Comparison of ENCODE assay signal across 29 cellular contexts in genomic region chr5:45737153-45737552, GRCh38. TPM values are rescaled to one million over a fixed set of nuclear protein-coding genes. Genes with fewer than 3 reads are reported as not detected.
"Had no signal": no experiment of that assay in that cellular context is flagged by ENCODE, and none has a peak within 500 bp of the region (broad histone marks: within the 10 kb centered on the region; RNA-seq: fewer than 3 reads in every experiment).

No MANE protein-coding gene starts in this region.

- H3K4me1 ChIP-seq: ascending aorta, breast epithelium, colonic mucosa, esophagus squamous epithelium, heart left ventricle had no signal

- H3K36me3 ChIP-seq: ascending aorta, breast epithelium, cardiac muscle cell, colonic mucosa, esophagus squamous epithelium, heart left ventricle had no signal

- H3K36me3 Mint-ChIP-seq: activated naive CD4-positive, alpha-beta T cell treated with anti-CD3 and anti-CD28 coated beads, Interleukin-2, amount 10 ng/mL, durations not matched to agents 7 days and 5 days; activated naive CD8-positive, alpha-beta T cell treated with anti-CD3 and anti-CD28 coated beads, Interleukin-2, amount 10 ng/mL, durations not matched to agents 7 days and 5 days; brain had no signal

- H3K4me3 ChIP-seq: ascending aorta, breast epithelium, cardiac muscle cell, colonic mucosa, esophagus squamous epithelium, heart left ventricle had no signal

- ATAC-seq: activated naive CD4-positive, alpha-beta T cell treated with anti-CD3 and anti-CD28 coated beads, Interleukin-2, amount 50 U/mL, for 72 hours; activated T-cell treated with anti-CD3 and anti-CD28 coated beads, Interleukin-2, amount 50 U/mL, for 72 hours; heart left ventricle had no signal

- H3K9me3 Mint-ChIP-seq: brain had no signal

- H3K27me3 Mint-ChIP-seq: activated CD4-positive, alpha-beta memory T cell treated with anti-CD3 and anti-CD28 coated beads, Interleukin-2, amount 10 ng/mL, durations not matched to agents 7 days and 5 days; activated CD4-positive, alpha-beta T cell treated with anti-CD3 and anti-CD28 coated beads, Interleukin-2, amount 10 ng/mL, durations not matched to agents 7 days and 5 days; activated naive CD4-positive, alpha-beta T cell treated with anti-CD3 and anti-CD28 coated beads, Interleukin-2, amount 10 ng/mL, durations not matched to agents 7 days and 5 days; activated naive CD8-positive, alpha-beta T cell treated with anti-CD3 and anti-CD28 coated beads, Interleukin-2, amount 10 ng/mL, durations not matched to agents 7 days and 5 days; activated T-cell treated with anti-CD3 and anti-CD28 coated beads, Interleukin-2, amount 50 U/mL, for 24 hours; brain had no signal

- H3K27ac Mint-ChIP-seq: activated CD4-positive, alpha-beta memory T cell treated with anti-CD3 and anti-CD28 coated beads, Interleukin-2, amount 10 ng/mL, durations not matched to agents 7 days and 5 days; activated CD4-positive, alpha-beta T cell treated with anti-CD3 and anti-CD28 coated beads, Interleukin-2, amount 10 ng/mL, durations not matched to agents 7 days and 5 days; activated naive CD4-positive, alpha-beta T cell treated with anti-CD3 and anti-CD28 coated beads, Interleukin-2, amount 10 ng/mL, durations not matched to agents 7 days and 5 days; activated naive CD4-positive, alpha-beta T cell treated with anti-CD3 and anti-CD28 coated beads, Interleukin-2, amount 50 U/mL, for 72 hours; activated naive CD8-positive, alpha-beta T cell treated with anti-CD3 and anti-CD28 coated beads, Interleukin-2, amount 10 ng/mL, durations not matched to agents 7 days and 5 days; activated T-cell treated with anti-CD3 and anti-CD28 coated beads, Interleukin-2, amount 50 U/mL, for 24 hours; activated T-cell treated with anti-CD3 and anti-CD28 coated beads, Interleukin-2, amount 50 U/mL, for 72 hours; brain had no signal

- H3K27me3 ChIP-seq: ascending aorta, breast epithelium, cardiac muscle cell, colonic mucosa, esophagus squamous epithelium, heart left ventricle had no signal

- H3K4me3 Mint-ChIP-seq: activated CD4-positive, alpha-beta memory T cell treated with anti-CD3 and anti-CD28 coated beads, Interleukin-2, amount 10 ng/mL, durations not matched to agents 7 days and 5 days; activated CD4-positive, alpha-beta T cell treated with anti-CD3 and anti-CD28 coated beads, Interleukin-2, amount 10 ng/mL, durations not matched to agents 7 days and 5 days; activated naive CD4-positive, alpha-beta T cell treated with anti-CD3 and anti-CD28 coated beads, Interleukin-2, amount 10 ng/mL, durations not matched to agents 7 days and 5 days; activated naive CD8-positive, alpha-beta T cell treated with anti-CD3 and anti-CD28 coated beads, Interleukin-2, amount 10 ng/mL, durations not matched to agents 7 days and 5 days; activated T-cell treated with anti-CD3 and anti-CD28 coated beads, Interleukin-2, amount 50 U/mL, for 24 hours; activated T-cell treated with anti-CD3 and anti-CD28 coated beads, Interleukin-2, amount 50 U/mL, for 72 hours; brain had no signal

- H3K27ac ChIP-seq: ascending aorta, breast epithelium, cardiac muscle cell, colonic mucosa, esophagus squamous epithelium, heart left ventricle had no signal

- DNase-seq: activated CD4-positive, alpha-beta memory T cell treated with anti-CD3 and anti-CD28 coated beads, Interleukin-2, amount 10 ng/mL, durations not matched to agents 7 days and 5 days; activated CD4-positive, alpha-beta T cell treated with anti-CD3 and anti-CD28 coated beads for 1 hour; activated CD4-positive, alpha-beta T cell treated with anti-CD3 and anti-CD28 coated beads for 4 hours; activated CD4-positive, alpha-beta T cell treated with anti-CD3 and anti-CD28 coated beads, Interleukin-2, amount 10 ng/mL, durations not matched to agents 7 days and 5 days; activated CD4-positive, alpha-beta T cell treated with anti-CD3 and anti-CD28 coated beads, Interleukin-2, amount 50 U/mL, for 4 hours; activated CD4-positive, CD25-positive, alpha-beta regulatory T cell; activated CD8-positive, alpha-beta memory T cell treated with anti-CD3 and anti-CD28 coated beads, Interleukin-2, amount 50 U/mL, for 48 hours; activated gamma-delta T cell; activated naive CD4-positive, alpha-beta T cell; activated naive CD4-positive, alpha-beta T cell treated with anti-CD3 and anti-CD28 coated beads, Interleukin-2, amount 10 ng/mL, durations not matched to agents 7 days and 5 days; activated naive CD8-positive, alpha-beta T cell treated with anti-CD3 and anti-CD28 coated beads, Interleukin-2, amount 10 ng/mL, durations not matched to agents 7 days and 5 days; activated T-cell treated with anti-CD3 and anti-CD28 coated beads for 4 hours; activated T-cell treated with anti-CD3 and anti-CD28 coated beads, Interleukin-2, amount 50 U/mL, for 24 hours; activated T-cell treated with anti-CD3 and anti-CD28 coated beads, Interleukin-2, amount 50 U/mL, for 72 hours; central memory CD4-positive, alpha-beta T cell; cerebellar nuclear complex; colonic mucosa; effector memory CD4-positive, alpha-beta T cell; esophagus squamous epithelium; heart left ventricle; T-helper 2 cell had no signal

- H3K4me1 Mint-ChIP-seq: activated CD4-positive, alpha-beta memory T cell treated with anti-CD3 and anti-CD28 coated beads, Interleukin-2, amount 10 ng/mL, durations not matched to agents 7 days and 5 days; activated CD4-positive, alpha-beta T cell treated with anti-CD3 and anti-CD28 coated beads, Interleukin-2, amount 10 ng/mL, durations not matched to agents 7 days and 5 days; activated naive CD4-positive, alpha-beta T cell treated with anti-CD3 and anti-CD28 coated beads, Interleukin-2, amount 10 ng/mL, durations not matched to agents 7 days and 5 days; activated naive CD8-positive, alpha-beta T cell treated with anti-CD3 and anti-CD28 coated beads, Interleukin-2, amount 10 ng/mL, durations not matched to agents 7 days and 5 days; brain had no signal

- H3K9me3 ChIP-seq: ascending aorta, breast epithelium, colonic mucosa, esophagus squamous epithelium had no signal

RNA-seq across cellular contexts. Expression of gene HCN1, which starts 41.0 kb away (rescaled TPM):
- total RNA-seq: activated CD4-positive, alpha-beta memory T cell treated with anti-CD3 and anti-CD28 coated beads, Interleukin-2, amount 10 ng/mL, durations not matched to agents 7 days and 5 days; activated CD4-positive, alpha-beta T cell treated with anti-CD3 and anti-CD28 coated beads, Interleukin-2, amount 10 ng/mL, durations not matched to agents 7 days and 5 days; activated naive CD4-positive, alpha-beta T cell treated with anti-CD3 and anti-CD28 coated beads, Interleukin-2, amount 50 U/mL, for 72 hours; activated naive CD8-positive, alpha-beta T cell treated with anti-CD3 and anti-CD28 coated beads, Interleukin-2, amount 10 ng/mL, durations not matched to agents 7 days and 5 days; activated T-cell treated with anti-CD3 and anti-CD28 coated beads, Interleukin-2, amount 50 U/mL, for 72 hours; ascending aorta; dermis microvascular lymphatic vessel endothelial cell; fibroblast of lung; T-helper 1 cell treated with Interleukin-12 subunit alpha and Interleukin-12 subunit beta and Interleukin-4 antibody, amounts not matched to agents 30 ng/mL and 1 ng/mL, for 36 hours had no signal
- polyA plus RNA-seq: fibroblast of lung had no signal
